ENCODE assay signal across 9 cellular contexts in genomic region chr14:75280448-75280830, GRCh38. TPM values are rescaled to one million over a fixed set of nuclear protein-coding genes. Genes with fewer than 3 reads are reported as not detected.
A peak's percentile ranks its signal among the peaks of the same experiment; 100 is the strongest.
DNase-seq lines count a peak whose midpoint lies in the region; ATAC-seq, FAIRE-seq and TF ChIP-seq lines count a peak whose summit lies in the region.
"Had no signal": no experiment of that assay in that cellular context is flagged by ENCODE, and none has a peak within 500 bp of the region (broad histone marks: within the 10 kb centered on the region; RNA-seq: fewer than 3 reads in every experiment).

No MANE protein-coding gene starts in this region.

- H3K4me3 ChIP-seq in keratinocyte (ENCODE audit: control insufficient read depth in 2 of 3, extremely low read depth in 1 of 3, insufficient read depth in 2 of 3, low read depth in 1 of 3, low read length in 3 of 3) (peak overlapping the region; percentile 74 to 90 (median 88)), skin epidermis (peak overlapping the region in 6 of 7 experiments; percentile 65 to 96 (median 82))

- peaks cover 26% of the 10 kb centered on the region for H3K4me1 ChIP-seq in keratinocyte (ENCODE audit: control insufficient read depth, extremely low read depth, insufficient read depth, low read length)

- no peak overlapping the region for H2AFZ ChIP-seq in keratinocyte (ENCODE audit: control insufficient read depth, low read length)

- peaks cover 9 to 19% of the 10 kb centered on the region in 2 experiments for H3K36me3 ChIP-seq in keratinocyte (ENCODE audit: control insufficient read depth in 2 of 2, extremely low read depth in 1 of 2, insufficient read depth in 2 of 2, low read length in 2 of 2)

- peak overlapping the region; percentile 79 for H3K4me2 ChIP-seq in keratinocyte (ENCODE audit: control insufficient read depth, extremely low read depth, insufficient read depth, low read depth, low read length)

- ATAC-seq in left lobe of liver (no peak), GM18873 (IDR thresholded peaks at IDR 0.05; ENCODE audit: low FRiP score, unreplicated experiment) (no peak)

- peaks cover 12% of the 10 kb centered on the region for H3K79me2 ChIP-seq in keratinocyte (ENCODE audit: control insufficient read depth, insufficient read depth, low read length)

- TF ChIP-seq CTCF in keratinocyte (optimal IDR thresholded peaks at IDR 0.05 in 1 of 3, IDR thresholded peaks at IDR 0.05 in 1 of 3, conservative IDR thresholded peaks at IDR 0.05 in 1 of 3; ENCODE audit: extremely low read depth in 1 of 3, insufficient read depth in 2 of 3, low read length in 3 of 3) = no peak

- peaks cover 23% of the 10 kb centered on the region for H4K20me1 ChIP-seq in keratinocyte (ENCODE audit: control insufficient read depth, extremely low read depth, insufficient read depth, low read length)

- H3K9me3 ChIP-seq in keratinocyte (ENCODE audit: control insufficient read depth, low read depth, low read length) = no peaks in the 10 kb centered on the region

- peak overlapping the region; percentile 92 for H3K9ac ChIP-seq in keratinocyte (ENCODE audit: control insufficient read depth, extremely low read depth, insufficient read depth, low read length)

- H3K27me3 ChIP-seq in keratinocyte (ENCODE audit: control insufficient read depth, extremely low read depth, insufficient read depth, low read length) = no peaks in the 10 kb centered on the region

- peaks cover 2% of the 10 kb centered on the region for H3K9me1 ChIP-seq in keratinocyte (ENCODE audit: control insufficient read depth, extremely low read depth, insufficient read depth, low read length)

- dilution Hi-C loops in keratinocyte (cut with MboI; ENCODE audit: extremely low pct_ligation_motif_present, low sequenced_read_pairs) = no loop called here

- H3K27ac ChIP-seq in keratinocyte (ENCODE audit: control insufficient read depth, insufficient read depth, low read length) (no peak overlapping the region), skin epidermis (peak overlapping the region in 11 of 21 experiments; percentile 94 to 100 (median 98))

- no peak for FAIRE-seq in keratinocyte (lab: Jason Lieb, UNC)

- DNase-seq in HT-29 (ENCODE audit: low spot score) (peak; percentile 60), astrocyte of the hippocampus (ENCODE audit: low read depth, low spot score) (peak; percentile 62), keratinocyte (ENCODE audit: low read depth, low spot score) (no peak), left lobe of liver (ENCODE audit: low spot score) (no peak), NCI-H2171 (lab: John Stamatoyannopoulos, UW) (no peak), GM19240 (ENCODE audit: insufficient read length, low spot score) (no peak)
- DNase-seq: activated CD4-positive, CD25-positive, alpha-beta regulatory T cell treated with anti-CD3 and anti-CD28 coated beads, Interleukin-2, amount 50 U/mL, for 72 hours had no signal

RNA-seq across cellular contexts. Expression of gene FOS, which starts 1.8 kb away (rescaled TPM):
- total RNA-seq in HT-29 (2014; rRNA removed; shearing (Covaris generic)) = 616 and 667 TPM in 2 replicates
- 29.2 to 141 TPM (median 121 TPM) in 3 replicates for polyA plus RNA-seq in keratinocyte
- 203 TPM for polyA plus RNA-seq in keratinocyte (2011; ENCODE audit: low read depth)
- polyA plus RNA-seq in keratinocyte (2011; cell fraction: cytosol; rRNA removed) = 59.7 and 69.9 TPM in 2 replicates
- polyA plus RNA-seq in keratinocyte (2011; cell fraction: nucleus; rRNA removed) = 468 and 530 TPM in 2 replicates
- polyA plus RNA-seq in keratinocyte (2012; ENCODE audit: low replicate concordance) = 11.9 and 76.3 TPM in 2 replicates
- 33.5 to 179 TPM (median 146 TPM) in 3 replicates for polyA minus RNA-seq in keratinocyte
- polyA minus RNA-seq in keratinocyte (2011; cell fraction: cytosol; rRNA and poly(A)+ RNA removed) = 174 TPM
- polyA minus RNA-seq in keratinocyte (2011; cell fraction: nucleus; rRNA and poly(A)+ RNA removed) = 415 and 474 TPM in 2 replicates
- 13.1 TPM for total RNA-seq in left lobe of liver

Comparison
In these comparisons a context has a peak if more than half of its experiments do, and no peak if none do; other contexts are left out.
1. DNase-seq: peak in HT-29 (single experiment) and astrocyte of the hippocampus (single experiment); none in keratinocyte (single experiment), left lobe of liver (single experiment), NCI-H2171 (single experiment) and GM19240 (single experiment).
2. RNA of gene FOS, which starts 1.8 kb away (total RNA-seq): 616 to 667 TPM in HT-29; 13.1 TPM in left lobe of liver (single experiment); every median in the first group is over 10 times any median in the second.